15 cellular contexts compared by ENCODE assay signal in the genomic region with DNA sequence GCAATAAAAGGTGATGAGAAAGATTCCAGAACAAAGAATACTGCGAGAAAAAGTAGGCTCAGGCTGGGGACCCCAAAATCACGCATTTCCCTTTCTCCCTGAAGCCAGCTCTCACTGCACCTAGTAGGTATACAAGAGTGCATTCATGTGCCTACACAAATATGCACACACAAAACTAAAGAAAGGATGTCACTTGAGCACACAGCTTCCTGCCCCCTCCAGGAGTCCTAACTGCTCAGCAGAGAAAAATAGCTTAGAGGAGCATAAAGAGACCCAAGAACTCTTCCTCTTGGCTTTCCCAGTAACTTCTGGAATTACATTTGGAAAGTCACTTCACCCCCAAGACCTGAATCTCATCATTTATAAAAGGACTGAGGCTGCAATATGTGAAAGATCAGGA. TPM values are rescaled to one million over a fixed set of nuclear protein-coding genes. Genes with fewer than 3 reads are reported as not detected.
A peak's percentile ranks its signal among the peaks of the same experiment; 100 is the strongest.
DNase-seq lines count a peak whose midpoint lies in the region; ATAC-seq and TF ChIP-seq lines count a peak whose summit lies in the region.
"Had no signal": no experiment of that assay in that cellular context is flagged by ENCODE, and none has a peak within 500 bp of the region (broad histone marks: within the 10 kb centered on the region; RNA-seq: fewer than 3 reads in every experiment).

No MANE protein-coding gene starts in this region.

- H3K4me1 Mint-ChIP-seq in activated T-cell treated with anti-CD3 and anti-CD28 coated beads, Interleukin-2, amount 50 U/mL, for 72 hours (ENCODE audit: low read depth) = peaks cover 90% of the 10 kb centered on the region
- peaks cover 89% of the 10 kb centered on the region for H3K4me1 Mint-ChIP-seq in activated T-cell treated with anti-CD3 and anti-CD28 coated beads, Interleukin-2, amount 50 U/mL, for 24 hours (ENCODE audit: low read depth)
- H3K4me1 Mint-ChIP-seq in chondrocyte (ENCODE audit: low read depth) (peaks cover 27% of the 10 kb centered on the region), natural killer cell (peaks cover 95 to 97% of the 10 kb centered on the region in 2 donors), type B pancreatic cell (ENCODE audit: unreplicated experiment) (peaks cover 16% of the 10 kb centered on the region)

- H3K27ac Mint-ChIP-seq in activated T-cell treated with anti-CD3 and anti-CD28 coated beads, Interleukin-2, amount 50 U/mL, for 72 hours = peak overlapping the region; percentile 5
- no peak overlapping the region for H3K27ac Mint-ChIP-seq in activated T-cell treated with anti-CD3 and anti-CD28 coated beads, Interleukin-2, amount 50 U/mL, for 24 hours
- H3K27ac Mint-ChIP-seq in chondrocyte (ENCODE audit: unreplicated experiment) = peak overlapping the region; percentile 36
- H3K27ac Mint-ChIP-seq in natural killer cell = peak overlapping the region; percentile 84 to 93
- no peak overlapping the region for H3K27ac Mint-ChIP-seq in type B pancreatic cell

- peak overlapping the region in 1 of 2 donors; percentile 2 for H3K4me3 Mint-ChIP-seq in activated T-cell treated with anti-CD3 and anti-CD28 coated beads, Interleukin-2, amount 50 U/mL, for 72 hours
- H3K4me3 Mint-ChIP-seq in activated T-cell treated with anti-CD3 and anti-CD28 coated beads, Interleukin-2, amount 50 U/mL, for 24 hours = no peak overlapping the region
- no peak overlapping the region for H3K4me3 Mint-ChIP-seq in chondrocyte (ENCODE audit: unreplicated experiment)
- H3K4me3 Mint-ChIP-seq in natural killer cell = peak overlapping the region; percentile 68
- H3K4me3 Mint-ChIP-seq in type B pancreatic cell = no peak overlapping the region

- H3F3A ChIP-seq in MM.1S (ENCODE audit: insufficient read depth, low read length) = no peaks in the 10 kb centered on the region

- TF ChIP-seq CTCF in HEK293 (tag by site-specific recombination; IDR thresholded peaks at IDR 0.05) = no peak
- no peak for TF ChIP-seq CTCF in chondrocyte (IDR thresholded peaks at IDR 0.05)
- no peak for TF ChIP-seq CTCF in natural killer cell (IDR thresholded peaks at IDR 0.05)
- no peak for TF ChIP-seq CTCF in MM.1S (IDR thresholded peaks at IDR 0.05; ENCODE audit: low read length)
- no peak for TF ChIP-seq CTCF in type B pancreatic cell (conservative IDR thresholded peaks at IDR 0.05)

- DNase-seq in activated T-cell treated with anti-CD3 and anti-CD28 coated beads, Interleukin-2, amount 50 U/mL, for 72 hours = no peak
- no peak for DNase-seq in activated T-cell treated with anti-CD3 and anti-CD28 coated beads, Interleukin-2, amount 50 U/mL, for 24 hours
- DNase-seq in chondrocyte (ENCODE audit: low spot score) (no peak), natural killer cell (no peak), MM.1S (no peak), NCI-H446 treated with DMSO at 0.1 percent for 48 hours (lab: John Stamatoyannopoulos, UW) (no peak), type B pancreatic cell (ENCODE audit: extremely low spot score, unreplicated experiment) (no peak)
- DNase-seq: 8988T, DND-41, GDM1, NCI-H1092, NCI-H2227 treated with DMSO at 0.1 percent for 48 hours, PC-9 had no signal

- peaks cover 92% of the 10 kb centered on the region for H3K79me2 ChIP-seq in MM.1S (ENCODE audit: low read length)

- no peaks in the 10 kb centered on the region for H3K9me2 ChIP-seq in MM.1S (replicated peaks; ENCODE audit: insufficient read depth, low read length)

- H3K9me3 Mint-ChIP-seq in activated T-cell treated with anti-CD3 and anti-CD28 coated beads, Interleukin-2, amount 50 U/mL, for 72 hours = peaks cover 0 to 8% of the 10 kb centered on the region in 2 donors
- H3K9me3 Mint-ChIP-seq in activated T-cell treated with anti-CD3 and anti-CD28 coated beads, Interleukin-2, amount 50 U/mL, for 24 hours = peaks cover 9% of the 10 kb centered on the region
- H3K9me3 Mint-ChIP-seq in chondrocyte (ENCODE audit: low read depth) = no peaks in the 10 kb centered on the region
- H3K9me3 Mint-ChIP-seq in natural killer cell = no peaks in the 10 kb centered on the region
- H3K9me3 Mint-ChIP-seq in type B pancreatic cell = peaks cover 6% of the 10 kb centered on the region

- no peaks in the 10 kb centered on the region for H3K4me1 ChIP-seq in HEK293 (ENCODE audit: control insufficient read depth, insufficient read depth, low read length)
- no peaks in the 10 kb centered on the region for H3K4me1 ChIP-seq in MM.1S (ENCODE audit: low read length)

- no peak overlapping the region for H3K4me3 ChIP-seq in HEK293 (ENCODE audit: low read depth, low read length)
- H3K4me3 ChIP-seq in MM.1S (ENCODE audit: low read length) = no peak overlapping the region
- H3K4me3 ChIP-seq: K562, PC-9 had no signal

- H3K27ac ChIP-seq in HEK293 (ENCODE audit: extremely low read depth, low read depth, low read length) = no peak overlapping the region
- no peak overlapping the region for H3K27ac ChIP-seq in MM.1S (ENCODE audit: low read length)
- H3K27ac ChIP-seq: PC-9 had no signal

- POLR2A ChIA-PET in HEK293 (lab: Yijun Ruan, JAX) = no interaction called here

- H4K20me1 ChIP-seq in MM.1S (ENCODE audit: insufficient read depth, low read length) = peaks cover 25% of the 10 kb centered on the region; the same call in 1 of the 2 replicates

- no peak overlapping the region for H3K9ac ChIP-seq in MM.1S (ENCODE audit: low read length)

- ATAC-seq in activated T-cell treated with anti-CD3 and anti-CD28 coated beads, Interleukin-2, amount 50 U/mL, for 72 hours (replicated peaks in 1 of 2) = no peak
- no peak for ATAC-seq in natural killer cell
- ATAC-seq: K562 had no signal

- H3K9me3 ChIP-seq in HEK293 (ENCODE audit: control insufficient read depth, insufficient read depth, low read depth, low read length) (no peaks in the 10 kb centered on the region), MM.1S (replicated peaks; ENCODE audit: insufficient read depth, low read length) (no peaks in the 10 kb centered on the region)

- peaks cover 8 to 14% of the 10 kb centered on the region in 2 donors for H3K36me3 Mint-ChIP-seq in activated T-cell treated with anti-CD3 and anti-CD28 coated beads, Interleukin-2, amount 50 U/mL, for 72 hours (ENCODE audit: insufficient read depth in 2 of 2)
- peaks cover 39% of the 10 kb centered on the region for H3K36me3 Mint-ChIP-seq in activated T-cell treated with anti-CD3 and anti-CD28 coated beads, Interleukin-2, amount 50 U/mL, for 24 hours (ENCODE audit: low read depth)
- H3K36me3 Mint-ChIP-seq in chondrocyte (ENCODE audit: low read depth) = no peaks in the 10 kb centered on the region
- H3K36me3 Mint-ChIP-seq in natural killer cell = no peaks in the 10 kb centered on the region
- H3K36me3 Mint-ChIP-seq in type B pancreatic cell = peaks cover 4% of the 10 kb centered on the region

- H3K27me3 Mint-ChIP-seq in activated T-cell treated with anti-CD3 and anti-CD28 coated beads, Interleukin-2, amount 50 U/mL, for 72 hours (ENCODE audit: low read depth) = no peaks in the 10 kb centered on the region
- no peaks in the 10 kb centered on the region for H3K27me3 Mint-ChIP-seq in activated T-cell treated with anti-CD3 and anti-CD28 coated beads, Interleukin-2, amount 50 U/mL, for 24 hours
- H3K27me3 Mint-ChIP-seq in chondrocyte (ENCODE audit: low read depth) (no peaks in the 10 kb centered on the region), natural killer cell (ENCODE audit: low read depth in 2 of 2) (no peaks in the 10 kb centered on the region), type B pancreatic cell (no peaks in the 10 kb centered on the region)

- CTCF ChIA-PET in HEK293 (lab: Yijun Ruan, JAX) = interaction anchor here (0.6 kb wide), 1 partner anchor 33 kb away, joined by 3 read pairs; no protein-coding TSS in a partner anchor

- no peak overlapping the region for H3K4me2 ChIP-seq in MM.1S (ENCODE audit: low read depth, low read length)
- H3K4me2 ChIP-seq: PC-9 had no signal

- H3K36me3 ChIP-seq in HEK293 (ENCODE audit: control insufficient read depth in 2 of 2, insufficient read depth in 1 of 2, low read length in 2 of 2) (no peaks in the 10 kb centered on the region), MM.1S (replicated peaks; ENCODE audit: insufficient read depth, low read length) (no peaks in the 10 kb centered on the region)

- intact Hi-C loops in natural killer cell (cut with micrococcal nuclease) = loop anchor here (2.0 kb wide), 1 partner anchor 20 kb away; no protein-coding TSS in a partner anchor

- H2AFZ ChIP-seq in MM.1S (ENCODE audit: low read length) = no peak overlapping the region
- H2AFZ ChIP-seq: PC-9 had no signal

- no peaks in the 10 kb centered on the region for H3K27me3 ChIP-seq in MM.1S (replicated peaks; ENCODE audit: insufficient read depth, low read length)

TF ChIP-seq in HEK293, 187 proteins besides CTCF, POLR2A, EP300 and RAD21:
- TF ChIP-seq ZNF548 (tag by site-specific recombination; IDR thresholded peaks at IDR 0.05) = no peak
- peak; percentile 15; the same call in 1 of the 2 replicates for TF ChIP-seq ZBTB20 (tag by site-specific recombination; IDR thresholded peaks at IDR 0.05)
- TF ChIP-seq ZBTB48 (tag by site-specific recombination; IDR thresholded peaks at IDR 0.05) = no peak
- no peak for TF ChIP-seq ZNF2 (tag by site-specific recombination; IDR thresholded peaks at IDR 0.05)
TF ChIP-seq in HEK293: peak in this region for 1.

RNA-seq across cellular contexts. Expression of a gene that starts 38.0 kb away (rescaled TPM):
- 100 to 1,000 TPM; 169 to 185 TPM for total RNA-seq in activated T-cell treated with anti-CD3 and anti-CD28 coated beads, Interleukin-2, amount 50 U/mL, for 72 hours
- total RNA-seq in chondrocyte = 105 to 112 TPM (median 110 TPM) in 3 replicates
- total RNA-seq in natural killer cell = 100 to 1,000 TPM; 507 to 626 (median 526) TPM
- total RNA-seq in type B pancreatic cell (ENCODE audit: low replicate concordance) = 54.8 and 57.2 TPM in 2 replicates

Comparison
In these comparisons a context has a peak if more than half of its experiments do, and no peak if none do; other contexts are left out.
1. H3K27ac Mint-ChIP-seq: peak in activated T-cell treated with anti-CD3 and anti-CD28 coated beads, Interleukin-2, amount 50 U/mL, for 72 hours (single experiment), chondrocyte (single experiment) and natural killer cell (2 of 2); none in activated T-cell treated with anti-CD3 and anti-CD28 coated beads, Interleukin-2, amount 50 U/mL, for 24 hours (single experiment) and type B pancreatic cell (single experiment).